ENCODE assay signal across 14 cellular contexts in genomic region chr22:32684822-32685187, GRCh38.
"Had no signal": no experiment of that assay in that cellular context is flagged by ENCODE, and none has a peak within 500 bp of the region (broad histone marks: within the 10 kb centered on the region; RNA-seq: fewer than 3 reads in every experiment).

No MANE protein-coding gene starts in this region.

- H3K4me3 ChIP-seq: left ventricle myocardium inferior, upper lobe of left lung had no signal

- FAIRE-seq: islet of Langerhans had no signal

- DNase-seq: activated CD4-positive, alpha-beta T cell treated with anti-CD3 and anti-CD28 coated beads, Interleukin-2, amount 50 U/mL, for 1 hour; activated naive CD4-positive, alpha-beta T cell treated with anti-CD3 and anti-CD28 coated beads, Interleukin-2, amount 50 U/mL, for 16 hours; amniotic stem cell; cerebellar nuclear complex; endodermal cell; foreskin melanocyte; head of caudate nucleus; left ventricle myocardium inferior; mesenchymal stem cell; stimulated activated CD4-positive, alpha-beta T cell treated with anti-CD3 and anti-CD28 coated beads, Interleukin-2, amount 100 ng/mL, for 48 hours; stimulated activated naive CD4-positive, alpha-beta T cell treated with Interleukin-2 at 50 U/mL for 16 hours; upper lobe of left lung had no signal

- ATAC-seq: esophagus mucosa had no signal
